In genomic region chr6:83086751-83087150, GRCh38 we compare ENCODE assay signal across 12 cellular contexts. TPM values are rescaled to one million over a fixed set of nuclear protein-coding genes. Genes with fewer than 3 reads are reported as not detected.
DNase-seq lines count a peak whose midpoint lies in the region; ATAC-seq, FAIRE-seq and TF ChIP-seq lines count a peak whose summit lies in the region.
"Had no signal": no experiment of that assay in that cellular context is flagged by ENCODE, and none has a peak within 500 bp of the region (broad histone marks: within the 10 kb centered on the region; RNA-seq: fewer than 3 reads in every experiment).

No MANE protein-coding gene starts in this region.

- no peak for DNase-seq in GM12864 (ENCODE audit: low read depth)
- DNase-seq in NCI-H82 (lab: John Stamatoyannopoulos, UW) = no peak
- no peak for DNase-seq in kidney
- no peak for DNase-seq in DMS53 treated with DMSO at 0.1 percent for 48 hours (lab: John Stamatoyannopoulos, UW; ENCODE audit: unreplicated experiment)
- no peak for DNase-seq in NCI-H774 (lab: John Stamatoyannopoulos, UW)
- DNase-seq: activated gamma-delta T cell; stimulated activated naive CD4-positive, alpha-beta T cell treated with Interleukin-2 at 50 U/mL for 16 hours had no signal

- H3K9me3 ChIP-seq in kidney (ENCODE audit: control insufficient read depth in 1 of 2, low read length in 2 of 2) = no peaks in the 10 kb centered on the region

- no peaks in the 10 kb centered on the region for H3K4me1 ChIP-seq in kidney (ENCODE audit: control insufficient read depth in 1 of 2, insufficient read depth in 1 of 2, low read depth in 1 of 2, low read length in 2 of 2)

- H3K4me3 ChIP-seq in GM12864 (ENCODE audit: low read depth, low read length) (peak overlapping the region; percentile 48), kidney (ENCODE audit: low read length in 2 of 2) (no peak overlapping the region)

- no peak overlapping the region for H3K27ac ChIP-seq in kidney (ENCODE audit: low read depth in 2 of 2, low read length in 2 of 2)
- H3K27ac ChIP-seq: epithelial cell of prostate had no signal

- intact Hi-C loops in kidney (cut with DNase I) = no loop called here

- FAIRE-seq in kidney (lab: Jason Lieb, UNC) = no peak
- FAIRE-seq: H1 had no signal

- no peak overlapping the region for H3K9ac ChIP-seq in kidney (ENCODE audit: low read length in 2 of 2)

- TF ChIP-seq CTCF in GM12864 (IDR thresholded peaks at IDR 0.05; ENCODE audit: low read depth, low read length, missing control alignments) (no peak), kidney (IDR thresholded peaks at IDR 0.05; ENCODE audit: borderline replicate concordance, extremely low read depth, insufficient read depth) (no peak)

- no peaks in the 10 kb centered on the region for H3K36me3 ChIP-seq in kidney (ENCODE audit: control insufficient read depth in 1 of 2, insufficient read depth in 2 of 2, low read length in 2 of 2)

- ATAC-seq in GM19035 (IDR thresholded peaks at IDR 0.05; ENCODE audit: unreplicated experiment) (peak; percentile 99), HG02759 (IDR thresholded peaks at IDR 0.05; ENCODE audit: unreplicated experiment) (peak; percentile 98), HG03571 (IDR thresholded peaks at IDR 0.05; ENCODE audit: unreplicated experiment) (peak; percentile 99)

RNA-seq across cellular contexts. Expression of gene DOP1A, which starts 19.3 kb away (rescaled TPM):
- 31.6 TPM for total RNA-seq in kidney
- polyA plus RNA-seq in kidney (ENCODE audit: insufficient read depth, low read depth, low replicate concordance) = 5.1 TPM

RNA-seq across cellular contexts. Expression of gene UBE3D, which starts 21.1 kb away (rescaled TPM):
- total RNA-seq in kidney = 6.0 TPM
- 4.8 TPM for polyA plus RNA-seq in kidney (ENCODE audit: insufficient read depth, low read depth, low replicate concordance)
